In the genomic region with DNA sequence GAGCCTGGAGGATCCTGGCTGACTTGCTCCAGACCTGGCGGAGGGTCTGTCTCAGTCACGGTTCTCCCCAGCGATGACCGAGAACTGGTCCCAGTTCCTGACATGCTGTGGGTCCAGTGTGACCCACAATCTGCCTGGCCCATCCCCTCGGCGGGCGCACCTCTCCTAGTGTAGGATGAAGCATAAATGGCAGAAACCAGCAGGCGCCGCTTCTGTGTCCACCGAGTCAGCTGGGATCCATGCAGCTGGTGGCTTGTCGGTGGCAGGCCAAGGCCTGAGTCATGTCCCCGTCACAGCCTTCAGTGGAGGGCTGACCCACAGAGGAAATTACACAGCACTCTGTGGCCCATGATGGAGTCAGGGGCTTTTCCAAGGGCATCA, we compare ENCODE assay signal across 8 cellular contexts. TPM values are rescaled to one million over a fixed set of nuclear protein-coding genes. Genes with fewer than 3 reads are reported as not detected.
DNase-seq lines count a peak whose midpoint lies in the region; ATAC-seq lines count a peak whose summit lies in the region.

No MANE protein-coding gene starts in this region.

- H3K36me3 ChIP-seq in skeletal muscle tissue (ENCODE audit: control insufficient read depth in 3 of 3, insufficient read depth in 3 of 3, low read length in 3 of 3): no peaks in the 10 kb centered on the region
- H3K36me3 ChIP-seq in Karpas-422 (ENCODE audit: insufficient read depth, low read length): no peaks in the 10 kb centered on the region

- H3K4me1 ChIP-seq in skeletal muscle tissue (ENCODE audit: control insufficient read depth in 3 of 3, insufficient read depth in 3 of 3, low read length in 3 of 3): peaks cover 11 to 53% (median 24%) of the 10 kb centered on the region in 3 donors
- peaks cover 11% of the 10 kb centered on the region for H3K4me1 ChIP-seq in Karpas-422 (ENCODE audit: low read length)

- H3K4me3 ChIP-seq in skeletal muscle tissue (ENCODE audit: low read length in 3 of 3) (no peak overlapping the region), Karpas-422 (ENCODE audit: low read length) (no peak overlapping the region)

- no peaks in the 10 kb centered on the region for H3K27me3 ChIP-seq in skeletal muscle tissue (ENCODE audit: control insufficient read depth in 3 of 3, insufficient read depth in 3 of 3, low read length in 3 of 3)
- H3K27me3 ChIP-seq in Karpas-422 (ENCODE audit: low read length): no peaks in the 10 kb centered on the region; the same call in 1 of the 2 replicates

- no peak overlapping the region for H3K4me2 ChIP-seq in Karpas-422 (ENCODE audit: low read depth, low read length, poor library complexity, severe bottlenecking)

- no peaks in the 10 kb centered on the region for H3K79me2 ChIP-seq in Karpas-422 (ENCODE audit: low read length)

- H3K27ac ChIP-seq in skeletal muscle tissue (ENCODE audit: low read depth, low read length) (peak overlapping the region; percentile 78), Karpas-422 (ENCODE audit: low read length) (no peak overlapping the region)

- H3K9me3 ChIP-seq in skeletal muscle tissue (ENCODE audit: control insufficient read depth in 3 of 3, low read length in 3 of 3): no peaks in the 10 kb centered on the region
- no peaks in the 10 kb centered on the region; the same call in 1 of the 2 replicates for H3K9me3 ChIP-seq in Karpas-422 (ENCODE audit: low read length)

- no peaks in the 10 kb centered on the region for H3K9me2 ChIP-seq in Karpas-422 (replicated peaks; ENCODE audit: insufficient read depth, low read length)

- DNase-seq in ELR (ENCODE audit: low read depth) (peak; percentile 87), UCSD-AML1 (lab: John Stamatoyannopoulos, UW; ENCODE audit: unreplicated experiment) (peak; percentile 72), glomerular visceral epithelial cell (ENCODE audit: extremely low spot score) (peak; percentile 28), Karpas-422 (no peak), mucosa of gallbladder (ENCODE audit: low spot score) (no peak)

- H4K20me1 ChIP-seq in Karpas-422 (ENCODE audit: insufficient read depth, low read depth, low read length): no peaks in the 10 kb centered on the region

- no peak for ATAC-seq in HG02938 (IDR thresholded peaks at IDR 0.05; ENCODE audit: unreplicated experiment)
- ATAC-seq in GM19324 (IDR thresholded peaks at IDR 0.05; ENCODE audit: low FRiP score, unreplicated experiment): no peak

- H3K9ac ChIP-seq in skeletal muscle tissue (ENCODE audit: low read depth in 1 of 3, low read length in 3 of 3) (no peak overlapping the region), Karpas-422 (ENCODE audit: low read length) (no peak overlapping the region)

- no peak overlapping the region for H2AFZ ChIP-seq in Karpas-422 (ENCODE audit: low read length)

RNA-seq across cellular contexts. Expression of a gene that starts 38.5 kb away (rescaled TPM):
- total RNA-seq in skeletal muscle tissue (88.2 TPM), mucosa of gallbladder (74.8 TPM)
- 27.6 and 53.5 TPM in 2 replicates for total RNA-seq in Karpas-422 (2014; rRNA removed; shearing (Covaris generic); ENCODE audit: low replicate concordance)

Comparison
In these comparisons a context has a peak if more than half of its experiments do, and no peak if none do; other contexts are left out.
1. DNase-seq: peak in ELR (single experiment), UCSD-AML1 (single experiment) and glomerular visceral epithelial cell (single experiment); none in Karpas-422 (single experiment) and mucosa of gallbladder (single experiment).